Comparison of ENCODE assay signal across 8 cellular contexts in the genomic region with DNA sequence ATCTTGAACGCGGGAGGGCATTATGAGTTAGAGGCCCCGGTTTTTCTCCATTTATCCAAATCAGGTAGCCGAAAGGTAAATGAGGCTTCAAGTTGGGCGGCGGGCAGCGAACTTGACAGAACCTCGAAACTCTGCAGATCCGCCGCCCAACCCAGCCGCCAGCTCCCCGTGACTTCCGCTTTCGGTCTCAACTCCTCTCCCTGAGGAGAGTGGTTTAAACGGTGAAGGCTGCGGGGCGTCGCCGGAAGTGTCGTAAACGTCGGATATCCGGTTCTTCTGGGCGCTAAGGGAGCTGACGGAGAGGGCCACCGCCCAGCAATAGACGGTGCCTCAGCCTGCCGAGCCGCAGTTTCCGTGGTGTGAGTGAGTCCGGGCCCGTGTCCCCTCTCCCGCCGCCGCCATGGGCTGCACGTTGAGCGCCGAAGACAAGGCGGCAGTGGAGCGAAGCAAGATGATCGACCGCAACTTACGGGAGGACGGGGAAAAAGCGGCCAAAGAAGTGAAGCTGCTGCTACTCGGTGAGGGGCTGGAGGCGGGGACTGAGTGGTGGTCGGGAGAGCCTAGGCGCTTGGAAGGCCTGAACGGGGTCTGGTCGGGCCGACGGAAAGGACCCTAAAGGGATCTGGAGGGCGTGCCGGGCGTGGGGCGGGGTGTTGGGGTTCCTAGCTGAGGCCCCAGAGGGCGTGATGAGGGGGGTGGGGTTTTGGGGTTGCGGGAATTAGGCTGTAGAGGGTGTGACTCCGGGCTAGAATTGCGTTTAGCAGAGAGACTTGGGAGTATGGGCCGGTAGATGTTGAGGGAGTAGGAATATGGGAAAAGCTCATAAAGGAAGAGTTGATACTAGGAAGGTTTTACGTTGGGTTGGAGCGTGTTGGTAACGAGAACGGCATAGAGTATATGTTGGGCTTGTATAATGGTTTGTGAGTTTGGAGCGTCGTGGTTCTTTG. TPM values are rescaled to one million over a fixed set of nuclear protein-coding genes. Genes with fewer than 3 reads are reported as not detected.
A peak's percentile ranks its signal among the peaks of the same experiment; 100 is the strongest.
DNase-seq lines count a peak whose midpoint lies in the region; ATAC-seq, FAIRE-seq and TF ChIP-seq lines count a peak whose summit lies in the region.

A gene (plus strand): TSS at position 295 of the 947 bp plus-strand sequence. CDS start 106 bp downstream, at position 401.

- H3K27ac ChIP-seq in pancreas: peak within 1 kb of the TSS; percentile 66 to 99 (median 88)
- H3K27ac ChIP-seq in tibial artery: peak within 1 kb of the TSS; percentile 94 to 96

- DNase-seq in GM12891 (ENCODE audit: insufficient read length, low spot score): peak; percentile 85
- peak; percentile 82 for DNase-seq in NCI-H1417 treated with DMSO at 0.1 percent for 48 hours (lab: John Stamatoyannopoulos, UW)
- DNase-seq in SW 1271 (lab: John Stamatoyannopoulos, UW): peak; percentile 75 to 89
- peak; percentile 98 for DNase-seq in adipocyte (ENCODE audit: low read depth)
- DNase-seq in Right ventricle myocardium superior: peak; percentile 98
- DNase-seq in pancreas: peak; percentile 91 to 96 (median 94)
- peak; percentile 97 to 98 for DNase-seq in tibial artery

- peak; percentile 95 for TF ChIP-seq POLR2A in GM12891 (IDR thresholded peaks at IDR 0.05; ENCODE audit: low read depth, low read length)

- intact Hi-C loops in Right ventricle myocardium superior (cut with DNase I) (loop anchor here (5.0 kb wide), 2 partner anchors 84 to 434 kb away; a partner anchor contains a TSS), pancreas (cut with DNase I) (loop anchor here (10.0 kb wide), 3 partner anchors 86 to 436 kb away; a partner anchor contains a TSS), tibial artery (cut with DNase I; ENCODE audit: low total_unique reads) (loop anchor here (5.0 to 10.0 kb wide), 2 partner anchors 224 to 436 kb away; a partner anchor contains a TSS)

- H3K4me1 ChIP-seq in adipocyte (ENCODE audit: control insufficient read depth, insufficient read depth, low read length) (peaks cover 32% of the 10 kb centered on the region), pancreas (peaks cover 0 to 41% (median 8%) of the 10 kb centered on the region in 3 donors), tibial artery (peaks cover 0 to 53% (median 23%) of the 10 kb centered on the region in 4 donors)

- H3K36me3 ChIP-seq in adipocyte (ENCODE audit: control insufficient read depth, insufficient read depth, low read length, severe bottlenecking) (no peaks in the 10 kb centered on the region), pancreas (no peaks in the 10 kb centered on the region), tibial artery (no peaks in the 10 kb centered on the region)

- ATAC-seq in HG02798 (IDR thresholded peaks at IDR 0.05; ENCODE audit: poor library complexity, unreplicated experiment) (peak; percentile 92), Right ventricle myocardium superior (ENCODE audit: poor library complexity) (peak; percentile 97), pancreas (peak; percentile 94 to 97 (median 95))

- peak within 1 kb of the TSS; percentile 99 for H3K4me3 ChIP-seq in adipocyte (ENCODE audit: low read length)
- H3K4me3 ChIP-seq in pancreas: peak within 1 kb of the TSS; percentile 43 to 93 (median 80)
- peak within 1 kb of the TSS; percentile 91 to 96 for H3K4me3 ChIP-seq in tibial artery

- 0 to 1% methylated on average over 68 of the region's 68 CpGs for WGBS in pancreas, 2 donors

- H3K9me3 ChIP-seq in adipocyte (ENCODE audit: control insufficient read depth, low read length) (no peaks in the 10 kb centered on the region), pancreas (no peaks in the 10 kb centered on the region), tibial artery (no peaks in the 10 kb centered on the region)

- peak within 1 kb of the TSS; percentile 99 for H3K9ac ChIP-seq in adipocyte (ENCODE audit: low read length)

- H3K27me3 ChIP-seq in adipocyte (replicated peaks; ENCODE audit: control insufficient read depth, insufficient read depth, low read length) (no peaks in the 10 kb centered on the region), pancreas (no peaks in the 10 kb centered on the region), tibial artery (no peaks in the 10 kb centered on the region)

- no peak for TF ChIP-seq CTCF in pancreas (IDR thresholded peaks at IDR 0.05)
- no peak for TF ChIP-seq CTCF in tibial artery (IDR thresholded peaks at IDR 0.05)

- FAIRE-seq in GM12891 (lab: Jason Lieb, UNC) (peak; percentile 94), pancreas (lab: Jason Lieb, UNC) (no peak)

TF ChIP-seq in GM12891, 5 proteins besides CTCF, POLR2A, EP300 and RAD21:
- TF ChIP-seq POU2F2 (IDR thresholded peaks at IDR 0.05; ENCODE audit: low read depth, low read length) (0 out of 2 replicates have a peak, but pooled peaks have one; percentile 51), SPI1 (IDR thresholded peaks at IDR 0.05; ENCODE audit: low read depth, low read length) (peak; percentile 91), PAX5 (IDR thresholded peaks at IDR 0.05; ENCODE audit: insufficient read depth, low read length, severe bottlenecking) (no peak), POLR2AphosphoS5 (IDR thresholded peaks at IDR 0.05; ENCODE audit: low read depth, low read length) (peak; percentile 93), TAF1 (IDR thresholded peaks at IDR 0.05; ENCODE audit: low read depth, low read length) (no peak; the same call in none of the 2 replicates)

RNA-seq across cellular contexts. Expression of the gene that starts here (rescaled TPM):
- polyA plus RNA-seq in GM12891 (2012; ENCODE audit: low read depth, missing spikeins): 4.5 TPM
- total RNA-seq in Right ventricle myocardium superior: 2.4 TPM
- total RNA-seq in pancreas: 1 to 10 TPM; 2.5 to 3.9 (median 3.1) TPM
- 1 to 10 TPM; 1.1 to 1.9 TPM for polyA plus RNA-seq in pancreas

Comparison
In these comparisons a context has a peak if more than half of its experiments do, and no peak if none do; other contexts are left out.
1. Peak in every context shown above with its lines: DNase-seq, ATAC-seq, H3K4me3 ChIP-seq and H3K27ac ChIP-seq.